ENCODE assay signal across 22 cellular contexts in genomic region chr9:126607731-126608130, GRCh38. TPM values are rescaled to one million over a fixed set of nuclear protein-coding genes. Genes with fewer than 3 reads are reported as not detected.
"Had no signal": no experiment of that assay in that cellular context is flagged by ENCODE, and none has a peak within 500 bp of the region (broad histone marks: within the 10 kb centered on the region; RNA-seq: fewer than 3 reads in every experiment).

No MANE protein-coding gene starts in this region.

- H3K36me3 Mint-ChIP-seq: activated naive CD8-positive, alpha-beta T cell treated with anti-CD3 and anti-CD28 coated beads, Interleukin-2, amount 10 ng/mL, durations not matched to agents 7 days and 5 days; stimulated activated naive B cell treated with anti-CD40 and anti-IgM and Interleukin-4, amounts not matched to agents 10 μg/mL and 1 μg/mL and 100 μg/mL, for 72 hours had no signal

- H3K4me3 Mint-ChIP-seq: activated CD4-positive, alpha-beta T cell treated with anti-CD3 and anti-CD28 coated beads, Interleukin-2, amount 10 ng/mL, durations not matched to agents 7 days and 5 days; activated CD8-positive, alpha-beta T cell treated with anti-CD3 and anti-CD28 coated beads, Interleukin-2, amount 10 ng/mL, durations not matched to agents 7 days and 5 days; activated naive CD8-positive, alpha-beta T cell treated with anti-CD3 and anti-CD28 coated beads, Interleukin-2, amount 10 ng/mL, durations not matched to agents 7 days and 5 days; activated T-cell treated with anti-CD3 and anti-CD28 coated beads, Interleukin-2, amount 50 U/mL, for 24 hours; naive thymus-derived CD8-positive, alpha-beta T cell; stimulated activated naive B cell treated with anti-CD40 and anti-IgM and Interleukin-4, amounts not matched to agents 10 μg/mL and 1 μg/mL and 100 μg/mL, for 72 hours had no signal

- DNase-seq: activated CD4-positive, alpha-beta T cell treated with anti-CD3 and anti-CD28 coated beads, Interleukin-2, amount 10 ng/mL, durations not matched to agents 7 days and 5 days; activated CD8-positive, alpha-beta T cell treated with anti-CD3 and anti-CD28 coated beads, Interleukin-2, amount 10 ng/mL, durations not matched to agents 7 days and 5 days; activated naive CD4-positive, alpha-beta T cell treated with Interleukin-2 at 50 U/mL for 16 hours; activated naive CD8-positive, alpha-beta T cell treated with anti-CD3 and anti-CD28 coated beads, Interleukin-2, amount 10 ng/mL, durations not matched to agents 7 days and 5 days; activated T-cell treated with anti-CD3 and anti-CD28 coated beads, Interleukin-2, amount 50 U/mL, for 24 hours; amygdala; caudate nucleus; erythroblast; foreskin melanocyte; glutamatergic neuron; hippocampal formation; left cardiac atrium; mesendoderm; naive thymus-derived CD8-positive, alpha-beta T cell; spleen; stimulated activated CD4-positive, alpha-beta T cell treated with anti-CD3 and anti-CD28 coated beads, Interleukin-4, amount 100 ng/mL, for 4 hours; stimulated activated naive B cell treated with anti-CD40 and anti-IgM and Interleukin-4, amounts not matched to agents 10 μg/mL and 1 μg/mL and 100 μg/mL, for 72 hours; uterus had no signal

- H3K27ac Mint-ChIP-seq: activated CD4-positive, alpha-beta T cell treated with anti-CD3 and anti-CD28 coated beads, Interleukin-2, amount 10 ng/mL, durations not matched to agents 7 days and 5 days; activated CD8-positive, alpha-beta T cell treated with anti-CD3 and anti-CD28 coated beads, Interleukin-2, amount 10 ng/mL, durations not matched to agents 7 days and 5 days; activated naive CD8-positive, alpha-beta T cell treated with anti-CD3 and anti-CD28 coated beads, Interleukin-2, amount 10 ng/mL, durations not matched to agents 7 days and 5 days; activated T-cell treated with anti-CD3 and anti-CD28 coated beads, Interleukin-2, amount 50 U/mL, for 24 hours; activated T-helper 2 cell treated with anti-CD3 and anti-CD28 coated beads, Interferon-gamma antibody, Interleukin-2, Interleukin-4, amounts not matched to agents 10 μg/mL and 5 μg/mL and 100 μg/mL, durations not matched to agents 14 hours and 24 hours and 36 hours; naive thymus-derived CD8-positive, alpha-beta T cell; stimulated activated naive B cell treated with anti-CD40 and anti-IgM and Interleukin-4, amounts not matched to agents 10 μg/mL and 1 μg/mL and 100 μg/mL, for 72 hours had no signal

- H3K4me3 ChIP-seq: spleen, tibial nerve, uterus had no signal

- H3K9me3 Mint-ChIP-seq: activated CD4-positive, alpha-beta T cell treated with anti-CD3 and anti-CD28 coated beads, Interleukin-2, amount 10 ng/mL, durations not matched to agents 7 days and 5 days; activated naive CD8-positive, alpha-beta T cell treated with anti-CD3 and anti-CD28 coated beads, Interleukin-2, amount 10 ng/mL, durations not matched to agents 7 days and 5 days; activated T-cell treated with anti-CD3 and anti-CD28 coated beads, Interleukin-2, amount 50 U/mL, for 24 hours; activated T-helper 2 cell treated with anti-CD3 and anti-CD28 coated beads, Interferon-gamma antibody, Interleukin-2, Interleukin-4, amounts not matched to agents 10 μg/mL and 5 μg/mL and 100 μg/mL, durations not matched to agents 14 hours and 24 hours and 36 hours; naive thymus-derived CD8-positive, alpha-beta T cell; stimulated activated naive B cell treated with anti-CD40 and anti-IgM and Interleukin-4, amounts not matched to agents 10 μg/mL and 1 μg/mL and 100 μg/mL, for 72 hours had no signal

- H3K27ac ChIP-seq: spleen, tibial nerve, uterus had no signal

- ATAC-seq: activated CD4-positive, CD25-positive, alpha-beta regulatory T cell treated with anti-CD3 and anti-CD28 coated beads, Interleukin-2, amount 50 U/mL, for 24 hours; activated CD8-positive, alpha-beta T cell treated with anti-CD3 and anti-CD28 coated beads, Interleukin-2, amount 10 ng/mL, durations not matched to agents 7 days and 5 days; left cardiac atrium; naive thymus-derived CD8-positive, alpha-beta T cell; stimulated activated naive B cell treated with anti-CD40 and anti-IgM and Interleukin-4, amounts not matched to agents 10 μg/mL and 1 μg/mL and 100 μg/mL, for 72 hours had no signal

- H3K36me3 ChIP-seq: spleen, tibial nerve, uterus had no signal

RNA-seq across cellular contexts. Expression of gene LMX1B, which starts 6.0 kb away (rescaled TPM):
- total RNA-seq: activated CD4-positive, alpha-beta T cell treated with anti-CD3 and anti-CD28 coated beads, Interleukin-2, amount 10 ng/mL, durations not matched to agents 7 days and 5 days; activated CD8-positive, alpha-beta T cell treated with anti-CD3 and anti-CD28 coated beads, Interleukin-2, amount 10 ng/mL, durations not matched to agents 7 days and 5 days; activated naive CD8-positive, alpha-beta T cell treated with anti-CD3 and anti-CD28 coated beads, Interleukin-2, amount 10 ng/mL, durations not matched to agents 7 days and 5 days; activated T-helper 2 cell treated with anti-CD3 and anti-CD28 coated beads, Interferon-gamma antibody, Interleukin-2, Interleukin-4, amounts not matched to agents 10 μg/mL and 5 μg/mL and 100 μg/mL, durations not matched to agents 14 hours and 24 hours and 36 hours; naive thymus-derived CD8-positive, alpha-beta T cell; renal cortical epithelial cell; uterus had no signal
